Comparison of ENCODE assay signal across 8 cellular contexts in genomic region chr10:63166742-63167258, GRCh38. TPM values are rescaled to one million over a fixed set of nuclear protein-coding genes. Genes with fewer than 3 reads are reported as not detected.
DNase-seq lines count a peak whose midpoint lies in the region; ATAC-seq and TF ChIP-seq lines count a peak whose summit lies in the region.

No MANE protein-coding gene starts in this region.

- ATAC-seq in activated CD8-positive, alpha-beta memory T cell treated with anti-CD3 and anti-CD28 coated beads, Interleukin-2, amount 10 ng/mL, durations not matched to agents 7 days and 5 days = peak; percentile 59

- DNase-seq in activated CD8-positive, alpha-beta memory T cell treated with anti-CD3 and anti-CD28 coated beads, Interleukin-2, amount 10 ng/mL, durations not matched to agents 7 days and 5 days = no peak
- no peak for DNase-seq in activated CD8-positive, alpha-beta memory T cell treated with anti-CD3 and anti-CD28 coated beads, Interleukin-2, amount 50 U/mL, for 48 hours
- DNase-seq in NCI-H2081 (lab: John Stamatoyannopoulos, UW) (peak; percentile 56 to 60), WERI-Rb-1 (peak; percentile 22), glomerular endothelial cell (ENCODE audit: extremely low read depth, low read depth, low spot score) (peak; percentile 66)
- DNase-seq in stimulated activated CD4-positive, alpha-beta T cell treated with anti-CD3 and anti-CD28 coated beads, Interleukin-2, amount 100 ng/mL, for 24 hours = no peak

- no peaks in the 10 kb centered on the region for H3K9me3 Mint-ChIP-seq in activated CD8-positive, alpha-beta memory T cell treated with anti-CD3 and anti-CD28 coated beads, Interleukin-2, amount 10 ng/mL, durations not matched to agents 7 days and 5 days (ENCODE audit: low read depth)

- H3K27me3 ChIP-seq in WERI-Rb-1 (ENCODE audit: insufficient read depth, low read depth, severe bottlenecking) (no peaks in the 10 kb centered on the region), parathyroid adenoma (ENCODE audit: control insufficient read depth, insufficient read depth, low read length) (no peaks in the 10 kb centered on the region)

- no peak overlapping the region for H2AFZ ChIP-seq in parathyroid adenoma

- H3K4me3 ChIP-seq in HEK293 (ENCODE audit: low read depth, low read length) = no peak overlapping the region
- H3K4me3 ChIP-seq in WERI-Rb-1 (ENCODE audit: low read depth, low read length) = no peak overlapping the region
- H3K4me3 ChIP-seq in parathyroid adenoma (ENCODE audit: low read depth, low read length) = no peak overlapping the region

- no peaks in the 10 kb centered on the region for H3K27me3 Mint-ChIP-seq in activated CD8-positive, alpha-beta memory T cell treated with anti-CD3 and anti-CD28 coated beads, Interleukin-2, amount 10 ng/mL, durations not matched to agents 7 days and 5 days

- H3K27ac ChIP-seq in HEK293 (ENCODE audit: extremely low read depth, low read depth, low read length) (no peak overlapping the region), WERI-Rb-1 (no peak overlapping the region), parathyroid adenoma (no peak overlapping the region)

- peaks cover 44% of the 10 kb centered on the region for H3K4me1 Mint-ChIP-seq in activated CD8-positive, alpha-beta memory T cell treated with anti-CD3 and anti-CD28 coated beads, Interleukin-2, amount 10 ng/mL, durations not matched to agents 7 days and 5 days

- peaks cover 0 to 48% of the 10 kb centered on the region in 2 experiments; a peak in 2 of 3 replicates for H3K36me3 ChIP-seq in HEK293 (ENCODE audit: control insufficient read depth in 2 of 2, insufficient read depth in 1 of 2, low read length in 2 of 2)
- H3K36me3 ChIP-seq in WERI-Rb-1 = peaks cover 29% of the 10 kb centered on the region
- H3K36me3 ChIP-seq in parathyroid adenoma (ENCODE audit: control insufficient read depth, insufficient read depth, low read length) = no peaks in the 10 kb centered on the region

- no peaks in the 10 kb centered on the region for H3K79me2 ChIP-seq in parathyroid adenoma

- no peak overlapping the region for H3K4me2 ChIP-seq in parathyroid adenoma (ENCODE audit: low read length)

- H3K4me1 ChIP-seq in HEK293 (ENCODE audit: control insufficient read depth, insufficient read depth, low read length) (peaks cover 8% of the 10 kb centered on the region), parathyroid adenoma (no peaks in the 10 kb centered on the region)

- TF ChIP-seq CTCF in HEK293 (tag by site-specific recombination; IDR thresholded peaks at IDR 0.05) (no peak; the same call in 1 of the 2 replicates), WERI-Rb-1 (IDR thresholded peaks at IDR 0.05; ENCODE audit: low read depth, low read length) (peak; percentile 64), parathyroid adenoma (IDR thresholded peaks at IDR 0.05) (peak; percentile 75)

- CTCF ChIA-PET in activated CD8-positive, alpha-beta memory T cell treated with anti-CD3 and anti-CD28 coated beads, Interleukin-2, amount 10 ng/mL, durations not matched to agents 7 days and 5 days (lab: Charles Lee) = interaction anchor here (0.5 to 6.5 kb wide), 38 partner anchors 9 to 653 kb away, joined by 3 to 106 read pairs (median 4); no protein-coding TSS in a partner anchor
- CTCF ChIA-PET in HEK293 (lab: Yijun Ruan, JAX) = interaction anchor here (0.5 to 6.9 kb wide), 46 partner anchors 9 to 843 kb away, joined by 3 to 75 read pairs (median 4); partner anchors contain the start of gene JMJD1C

- POLR2A ChIA-PET in HEK293 (lab: Yijun Ruan, JAX) = interaction anchor here (1.5 to 2.6 kb wide), 2 partner anchors 103 to 463 kb away, joined by 5 to 10 read pairs; no protein-coding TSS in a partner anchor

- H3K9me3 ChIP-seq in HEK293 (ENCODE audit: control insufficient read depth, insufficient read depth, low read depth, low read length) = no peaks in the 10 kb centered on the region
- no peaks in the 10 kb centered on the region for H3K9me3 ChIP-seq in WERI-Rb-1 (ENCODE audit: severe bottlenecking)
- no peaks in the 10 kb centered on the region for H3K9me3 ChIP-seq in parathyroid adenoma (ENCODE audit: control insufficient read depth, low read length)

- no peak overlapping the region for H3K27ac Mint-ChIP-seq in activated CD8-positive, alpha-beta memory T cell treated with anti-CD3 and anti-CD28 coated beads, Interleukin-2, amount 10 ng/mL, durations not matched to agents 7 days and 5 days

- no peak overlapping the region for H3K4me3 Mint-ChIP-seq in activated CD8-positive, alpha-beta memory T cell treated with anti-CD3 and anti-CD28 coated beads, Interleukin-2, amount 10 ng/mL, durations not matched to agents 7 days and 5 days

- H3K36me3 Mint-ChIP-seq in activated CD8-positive, alpha-beta memory T cell treated with anti-CD3 and anti-CD28 coated beads, Interleukin-2, amount 10 ng/mL, durations not matched to agents 7 days and 5 days = peaks cover 44% of the 10 kb centered on the region

- no peak overlapping the region for H3K9ac ChIP-seq in parathyroid adenoma

TF ChIP-seq in HEK293, 187 proteins besides CTCF, POLR2A, EP300 and RAD21:
- peak; percentile 77 for TF ChIP-seq ZNF654 (tag by site-specific recombination; IDR thresholded peaks at IDR 0.05; ENCODE audit: low read depth)
- TF ChIP-seq ZNF112 (tag by site-specific recombination; IDR thresholded peaks at IDR 0.05) = no peak
- TF ChIP-seq, protein P1, sequence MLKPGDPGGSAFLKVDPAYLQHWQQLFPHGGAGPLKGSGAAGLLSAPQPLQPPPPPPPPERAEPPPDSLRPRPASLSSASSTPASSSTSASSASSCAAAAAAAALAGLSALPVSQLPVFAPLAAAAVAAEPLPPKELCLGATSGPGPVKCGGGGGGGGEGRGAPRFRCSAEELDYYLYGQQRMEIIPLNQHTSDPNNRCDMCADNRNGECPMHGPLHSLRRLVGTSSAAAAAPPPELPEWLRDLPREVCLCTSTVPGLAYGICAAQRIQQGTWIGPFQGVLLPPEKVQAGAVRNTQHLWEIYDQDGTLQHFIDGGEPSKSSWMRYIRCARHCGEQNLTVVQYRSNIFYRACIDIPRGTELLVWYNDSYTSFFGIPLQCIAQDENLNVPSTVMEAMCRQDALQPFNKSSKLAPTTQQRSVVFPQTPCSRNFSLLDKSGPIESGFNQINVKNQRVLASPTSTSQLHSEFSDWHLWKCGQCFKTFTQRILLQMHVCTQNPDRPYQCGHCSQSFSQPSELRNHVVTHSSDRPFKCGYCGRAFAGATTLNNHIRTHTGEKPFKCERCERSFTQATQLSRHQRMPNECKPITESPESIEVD (tag by site-specific recombination; IDR thresholded peaks at IDR 0.05) = peak; percentile 35; the same call in 1 of the 2 replicates

RNA-seq across cellular contexts. Expression of gene NRBF2, which starts 33.7 kb away (rescaled TPM):
- 10 to 100 TPM; 20.3 to 25.2 TPM for total RNA-seq in activated CD8-positive, alpha-beta memory T cell treated with anti-CD3 and anti-CD28 coated beads, Interleukin-2, amount 10 ng/mL, durations not matched to agents 7 days and 5 days
- total RNA-seq in glomerular endothelial cell = 19.7 and 24.9 TPM in 2 replicates

Comparison
In these comparisons a context has a peak if more than half of its experiments do, and no peak if none do; other contexts are left out.
1. DNase-seq: peak in NCI-H2081 (2 of 2), WERI-Rb-1 (single experiment) and glomerular endothelial cell (single experiment); none in activated CD8-positive, alpha-beta memory T cell treated with anti-CD3 and anti-CD28 coated beads, Interleukin-2, amount 10 ng/mL, durations not matched to agents 7 days and 5 days (single experiment), activated CD8-positive, alpha-beta memory T cell treated with anti-CD3 and anti-CD28 coated beads, Interleukin-2, amount 50 U/mL, for 48 hours (single experiment) and stimulated activated CD4-positive, alpha-beta T cell treated with anti-CD3 and anti-CD28 coated beads, Interleukin-2, amount 100 ng/mL, for 24 hours (0 of 2).